Comparison of ENCODE assay signal across 9 cellular contexts in genomic region chr2:150274108-150274507, GRCh38.
"Had no signal": no experiment of that assay in that cellular context is flagged by ENCODE, and none has a peak within 500 bp of the region (broad histone marks: within the 10 kb centered on the region; RNA-seq: fewer than 3 reads in every experiment).

No MANE protein-coding gene starts in this region.

- DNase-seq: activated CD4-positive, alpha-beta T cell treated with anti-CD3 and anti-CD28 coated beads, Interleukin-2, amount 10 ng/mL, durations not matched to agents 24 days and 14 days; activated naive CD4-positive, alpha-beta T cell treated with anti-CD3 and anti-CD28 coated beads for 36 hours; effector memory CD8-positive, alpha-beta T cell; kidney; left ventricle myocardium superior; stimulated activated CD4-positive, alpha-beta T cell treated with anti-CD3 and anti-CD28 coated beads, Interleukin-4, amount 100 ng/mL, for 1 hour; stimulated activated CD8-positive, alpha-beta memory T cell treated with anti-CD3 and anti-CD28 coated beads, Interleukin-4, amount 100 ng/mL, for 48 hours; T-helper 1 cell had no signal

- H3K27ac ChIP-seq: thoracic aorta had no signal

- H3K36me3 ChIP-seq: thoracic aorta had no signal

- H3K4me3 ChIP-seq: thoracic aorta had no signal
